10 cellular contexts compared by ENCODE assay signal in the genomic region with DNA sequence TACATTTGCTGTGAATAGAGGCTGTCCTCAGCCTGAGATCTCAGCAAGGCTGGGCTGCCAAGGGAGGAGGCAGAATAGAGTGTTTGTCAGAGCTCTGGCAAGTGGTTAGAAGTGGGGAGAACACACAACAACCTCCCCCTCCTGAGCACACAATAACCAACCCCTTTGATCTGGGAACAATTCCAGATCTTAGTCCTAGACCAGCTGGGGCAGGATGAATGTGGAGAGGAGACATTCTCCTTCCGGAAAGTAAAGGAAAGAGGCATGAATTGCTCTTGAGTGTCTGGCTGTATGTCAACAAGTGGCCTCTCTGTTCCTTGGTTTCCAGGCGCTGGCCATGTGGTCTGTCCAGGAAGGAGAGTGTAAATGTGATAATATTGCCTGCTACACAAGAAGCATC.
DNase-seq lines count a peak whose midpoint lies in the region; TF ChIP-seq lines count a peak whose summit lies in the region.
"Had no signal": no experiment of that assay in that cellular context is flagged by ENCODE, and none has a peak within 500 bp of the region (broad histone marks: within the 10 kb centered on the region; RNA-seq: fewer than 3 reads in every experiment).

No MANE protein-coding gene starts in this region.

- no peak overlapping the region for H2BK120ac ChIP-seq in H9 (ENCODE audit: low read depth, low read length, poor library complexity, severe bottlenecking)

- no peak for TF ChIP-seq CTCF in H9 (conservative IDR thresholded peaks at IDR 0.05)
- TF ChIP-seq CTCF in fibroblast of the aortic adventitia (IDR thresholded peaks at IDR 0.05; ENCODE audit: insufficient read depth, low read length): no peak
- TF ChIP-seq CTCF in smooth muscle cell (IDR thresholded peaks at IDR 0.05; ENCODE audit: borderline replicate concordance, insufficient read depth, poor library complexity, severe bottlenecking): no peak
- TF ChIP-seq CTCF in testis (IDR thresholded peaks at IDR 0.05): no peak

- no peak overlapping the region for H2BK12ac ChIP-seq in H9 (ENCODE audit: insufficient read length, low read depth, low read length)

- H3K36me3 ChIP-seq in smooth muscle cell (ENCODE audit: low read depth): no peaks in the 10 kb centered on the region
- H3K36me3 ChIP-seq in testis (ENCODE audit: low read depth, missing control alignments): no peaks in the 10 kb centered on the region

- H3K9me3 Mint-ChIP-seq in H9: peaks cover 33 to 38% of the 10 kb centered on the region in 2 experiments
- H3K9me3 Mint-ChIP-seq in activated CD4-positive, alpha-beta memory T cell treated with anti-CD3 and anti-CD28 coated beads for 36 hours: peaks cover 11% of the 10 kb centered on the region

- H3K27ac Mint-ChIP-seq in H9: peak overlapping the region; percentile 44 to 65 (median 59); a peak in 2 of 7 replicates
- no peak overlapping the region for H3K27ac Mint-ChIP-seq in activated CD4-positive, alpha-beta memory T cell treated with anti-CD3 and anti-CD28 coated beads for 36 hours
- H3K27ac Mint-ChIP-seq: activated CD8-positive, alpha-beta T cell treated with anti-CD3 and anti-CD28 coated beads for 36 hours had no signal

- no peak overlapping the region for H3K23ac ChIP-seq in H9 (ENCODE audit: insufficient read length, low read depth, low read length)

- no CpG with 5 or more reads among the region's 2 CpGs for WGBS in H9 (ENCODE audit: extremely low coverage, insufficient read length, low lambda C conversion rate)
- 26% methylated on average over 2 of the region's 2 CpGs for WGBS in smooth muscle cell (ENCODE audit: low lambda C conversion rate)
- 26 to 30% methylated on average over 2 of the region's 2 CpGs for WGBS in testis, 2 donors

- no peaks in the 10 kb centered on the region for H3K79me2 ChIP-seq in H9 (ENCODE audit: insufficient read depth, low read length)
- H3K79me2 ChIP-seq in smooth muscle cell (ENCODE audit: low read depth): no peaks in the 10 kb centered on the region

- POLR2A ChIA-PET in activated CD4-positive, alpha-beta memory T cell treated with anti-CD3 and anti-CD28 coated beads for 36 hours (lab: Charles Lee): no interaction called here

- no peak overlapping the region for H4K5ac ChIP-seq in H9 (ENCODE audit: insufficient read length, low read depth, low read length)

- H2BK5ac ChIP-seq in H9 (ENCODE audit: insufficient read length, low read length): no peak overlapping the region

- intact Hi-C loops in activated CD4-positive, alpha-beta memory T cell treated with anti-CD3 and anti-CD28 coated beads for 36 hours (cut with micrococcal nuclease): no loop called here
- intact Hi-C loops in testis (cut with DNase I; ENCODE audit: low total_unique reads): no loop called here

- H3K4me3 ChIP-seq in fibroblast of the aortic adventitia (ENCODE audit: low read depth, low read length) (no peak overlapping the region), smooth muscle cell (no peak overlapping the region), testis (no peak overlapping the region)
- H3K4me3 ChIP-seq: K562 had no signal

- H4K91ac ChIP-seq in H9 (ENCODE audit: insufficient read length, low read depth, low read length): no peak overlapping the region

- no peaks in the 10 kb centered on the region for H3K79me1 ChIP-seq in H9 (ENCODE audit: insufficient read depth, low read depth, low read length, poor library complexity, severe bottlenecking)

- H4K20me1 ChIP-seq in H9 (ENCODE audit: control insufficient read depth, insufficient read depth, insufficient read length) (no peaks in the 10 kb centered on the region), smooth muscle cell (ENCODE audit: low read depth) (no peaks in the 10 kb centered on the region)

- no peak overlapping the region for H3K18ac ChIP-seq in H9 (ENCODE audit: insufficient read length, low read depth, low read length)

- H2AFZ ChIP-seq in H9 (ENCODE audit: low read length): no peak overlapping the region
- H2AFZ ChIP-seq in smooth muscle cell (ENCODE audit: low read depth): peak overlapping the region; percentile 44

- H3T11ph ChIP-seq in H9 (ENCODE audit: low read length): no peak overlapping the region

- CTCF ChIA-PET in activated CD4-positive, alpha-beta memory T cell treated with anti-CD3 and anti-CD28 coated beads for 36 hours (lab: Charles Lee): no interaction called here

- peaks cover 12% of the 10 kb centered on the region for H3K9me3 ChIP-seq in H9 (ENCODE audit: control insufficient read depth, low read depth, low read length)
- no peaks in the 10 kb centered on the region for H3K9me3 ChIP-seq in smooth muscle cell (replicated peaks; ENCODE audit: low read depth)
- no peaks in the 10 kb centered on the region for H3K9me3 ChIP-seq in testis

- DNase-seq in H9 (no peak), NCI-H2107 treated with DMSO at 0.1 percent for 48 hours (lab: John Stamatoyannopoulos, UW; ENCODE audit: unreplicated experiment) (peak; percentile 77), fibroblast of the aortic adventitia (ENCODE audit: low read depth) (peak; percentile 51), smooth muscle cell (lab: John Stamatoyannopoulos, UW; ENCODE audit: unreplicated experiment) (no peak), iPS-NIHi11 (ENCODE audit: low spot score) (no peak), testis (no peak)
- no peak for DNase-seq in activated CD4-positive, alpha-beta T cell treated with anti-CD3 and anti-CD28 coated beads for 4 hours
- no peak for DNase-seq in activated CD4-positive, alpha-beta memory T cell treated with anti-CD3 and anti-CD28 coated beads for 36 hours
- DNase-seq: activated CD8-positive, alpha-beta T cell treated with anti-CD3 and anti-CD28 coated beads for 36 hours had no signal

- H3K4me2 ChIP-seq in H9 (ENCODE audit: insufficient read depth, insufficient read length, low read length): no peak overlapping the region
- H3K4me2 ChIP-seq in smooth muscle cell: no peak overlapping the region

- no peak overlapping the region for H2AK5ac ChIP-seq in H9 (ENCODE audit: insufficient read length, low read length)

- no peaks in the 10 kb centered on the region for H3K23me2 ChIP-seq in H9 (ENCODE audit: insufficient read length, low read depth, low read length, poor library complexity, severe bottlenecking)

- H3K27ac ChIP-seq in H9 (ENCODE audit: insufficient read length, low read depth, low read length) (no peak overlapping the region), smooth muscle cell (ENCODE audit: low read depth) (no peak overlapping the region), testis (no peak overlapping the region)

- peaks cover 12 to 22% of the 10 kb centered on the region in 2 experiments for H3K4me1 Mint-ChIP-seq in H9
- H3K4me1 Mint-ChIP-seq in activated CD4-positive, alpha-beta memory T cell treated with anti-CD3 and anti-CD28 coated beads for 36 hours (ENCODE audit: low read depth): no peaks in the 10 kb centered on the region

- H3K27me3 ChIP-seq in H9 (ENCODE audit: insufficient read depth, low read length) (no peaks in the 10 kb centered on the region), smooth muscle cell (ENCODE audit: low read depth) (no peaks in the 10 kb centered on the region), testis (no peaks in the 10 kb centered on the region)

- peaks cover 26 to 32% (median 29%) of the 10 kb centered on the region in 3 experiments for H3K36me3 Mint-ChIP-seq in H9 (ENCODE audit: insufficient read depth in 1 of 3, low read depth in 3 of 3)
- H3K36me3 Mint-ChIP-seq in activated CD4-positive, alpha-beta memory T cell treated with anti-CD3 and anti-CD28 coated beads for 36 hours: no peaks in the 10 kb centered on the region

- no peaks in the 10 kb centered on the region for H3F3A ChIP-seq in smooth muscle cell (ENCODE audit: low read depth)

- H3K4me1 ChIP-seq in H9 (ENCODE audit: insufficient read depth, low read length): peaks cover 3% of the 10 kb centered on the region; the same call in 1 of the 2 replicates
- H3K4me1 ChIP-seq in smooth muscle cell (ENCODE audit: low read depth): peaks cover 12% of the 10 kb centered on the region
- H3K4me1 ChIP-seq in testis: no peaks in the 10 kb centered on the region

- H3K27me3 Mint-ChIP-seq in H9 (ENCODE audit: low read depth): no peaks in the 10 kb centered on the region; the same call in none of the 2 replicates
- peaks cover 24% of the 10 kb centered on the region for H3K27me3 Mint-ChIP-seq in activated CD4-positive, alpha-beta memory T cell treated with anti-CD3 and anti-CD28 coated beads for 36 hours

- no peak overlapping the region for H3K14ac ChIP-seq in H9 (ENCODE audit: insufficient read depth, low read length)

- no peak overlapping the region for H2BK20ac ChIP-seq in H9 (ENCODE audit: low read depth, low read length, poor library complexity, severe bottlenecking)

- no peak for TF ChIP-seq POLR2A in testis (IDR thresholded peaks at IDR 0.05)

- H3K9ac ChIP-seq in H9 (ENCODE audit: extremely low read depth, insufficient read length, low read length) (no peak overlapping the region), smooth muscle cell (ENCODE audit: low read depth) (no peak overlapping the region)

- H4K8ac ChIP-seq in H9 (replicated peaks; ENCODE audit: insufficient read length, low read depth, low read length): no peak overlapping the region

- H2BK15ac ChIP-seq in H9 (ENCODE audit: low read depth, low read length): no peak overlapping the region

- H3K56ac ChIP-seq in H9 (ENCODE audit: insufficient read length, low read depth, low read length): no peak overlapping the region

- no peak overlapping the region for H3K4ac ChIP-seq in H9 (ENCODE audit: low read depth, low read length)

- H3K4me3 Mint-ChIP-seq in H9: no peak overlapping the region
- no peak overlapping the region for H3K4me3 Mint-ChIP-seq in activated CD4-positive, alpha-beta memory T cell treated with anti-CD3 and anti-CD28 coated beads for 36 hours
- H3K4me3 Mint-ChIP-seq: activated CD8-positive, alpha-beta T cell treated with anti-CD3 and anti-CD28 coated beads for 36 hours had no signal

Comparison
In these comparisons a context has a peak if more than half of its experiments do, and no peak if none do; other contexts are left out.
1. DNase-seq: peak in NCI-H2107 treated with DMSO at 0.1 percent for 48 hours (single experiment) and fibroblast of the aortic adventitia (single experiment); none in H9 (single experiment), smooth muscle cell (single experiment), activated CD4-positive, alpha-beta T cell treated with anti-CD3 and anti-CD28 coated beads for 4 hours (0 of 2), activated CD4-positive, alpha-beta memory T cell treated with anti-CD3 and anti-CD28 coated beads for 36 hours (single experiment), iPS-NIHi11 (single experiment) and testis (single experiment).